6 cellular contexts compared by ENCODE assay signal in genomic region chr9:88013607-88014006, GRCh38.
"Had no signal": no experiment of that assay in that cellular context is flagged by ENCODE, and none has a peak within 500 bp of the region (broad histone marks: within the 10 kb centered on the region; RNA-seq: fewer than 3 reads in every experiment).

No MANE protein-coding gene starts in this region.

- H3K36me3 ChIP-seq: HAP-1 had no signal

- H3K9me3 ChIP-seq: HAP-1 had no signal

- DNase-seq: H7, HFFc6, KG1 had no signal

- ATAC-seq: GM23338, HCT116 had no signal

- H3K4me3 ChIP-seq: GM23338, HAP-1 had no signal

- H3K4me2 ChIP-seq: GM23338 had no signal
